16 cellular contexts compared by ENCODE assay signal in genomic region chr15:69806287-69806915, GRCh38.
A peak's percentile ranks its signal among the peaks of the same experiment; 100 is the strongest.
DNase-seq lines count a peak whose midpoint lies in the region; ATAC-seq and TF ChIP-seq lines count a peak whose summit lies in the region.
"Had no signal": no experiment of that assay in that cellular context is flagged by ENCODE, and none has a peak within 500 bp of the region (broad histone marks: within the 10 kb centered on the region; RNA-seq: fewer than 3 reads in every experiment).

No MANE protein-coding gene starts in this region.

- H3K27ac Mint-ChIP-seq in nephron: peak overlapping the region in 2 of 3 experiments; percentile 13 to 31
- H3K27ac Mint-ChIP-seq in CD4-positive, alpha-beta memory T cell: no peak overlapping the region
- no peak overlapping the region for H3K27ac Mint-ChIP-seq in activated CD4-positive, alpha-beta T cell treated with anti-CD3 and anti-CD28 coated beads for 36 hours

- H3K4me3 ChIP-seq in H7 (ENCODE audit: insufficient read depth, low read depth, low read length) (no peak overlapping the region), OCI-LY1 (ENCODE audit: low read depth, low read length, poor library complexity, severe bottlenecking) (no peak overlapping the region), mammary epithelial cell (replicated peaks in 1 of 3; ENCODE audit: insufficient read depth in 1 of 3, low read depth in 2 of 3, low read length in 3 of 3) (no peak overlapping the region)
- H3K4me3 ChIP-seq in CD4-positive, alpha-beta memory T cell (ENCODE audit: low read length in 2 of 2): no peak overlapping the region
- H3K4me3 ChIP-seq: GM12878 had no signal

- no TSS peak for BruUV-seq in mammary epithelial cell (replicated peaks; lab: Mats Ljungman, UMichigan)

- TF ChIP-seq CTCF in OCI-LY1 (IDR thresholded peaks at IDR 0.05; ENCODE audit: low read length): peak; percentile 33; the same call in 1 of the 2 replicates
- no peak for TF ChIP-seq CTCF in nephron (IDR thresholded peaks at IDR 0.05; ENCODE audit: unreplicated experiment in 3 of 3)
- TF ChIP-seq CTCF in mammary epithelial cell (conservative IDR thresholded peaks at IDR 0.05 in 1 of 2, IDR thresholded peaks at IDR 0.05 in 1 of 2; ENCODE audit: extremely low read depth in 1 of 2, insufficient read depth in 1 of 2, low read depth in 1 of 2, low read length in 2 of 2): no peak

- no peak for ATAC-seq in activated CD4-positive, alpha-beta T cell treated with anti-CD3 and anti-CD28 coated beads for 36 hours
- ATAC-seq: GM12878, HCT116, PC-3 had no signal

- H3K27ac ChIP-seq in OCI-LY1 (ENCODE audit: low read depth, low read length, poor library complexity, severe bottlenecking) (no peak overlapping the region), mammary epithelial cell (ENCODE audit: insufficient read depth, low read depth, low read length) (no peak overlapping the region)
- no peak overlapping the region for H3K27ac ChIP-seq in CD4-positive, alpha-beta memory T cell (ENCODE audit: low read depth, low read length)

- peaks cover 3% of the 10 kb centered on the region for H3K36me3 Mint-ChIP-seq in nephron (ENCODE audit: low read depth)
- no peaks in the 10 kb centered on the region for H3K36me3 Mint-ChIP-seq in CD4-positive, alpha-beta memory T cell
- H3K36me3 Mint-ChIP-seq in activated CD4-positive, alpha-beta T cell treated with anti-CD3 and anti-CD28 coated beads for 36 hours (ENCODE audit: low read depth): no peaks in the 10 kb centered on the region

- no peaks in the 10 kb centered on the region for H3K36me3 ChIP-seq in H7 (replicated peaks; ENCODE audit: control insufficient read depth, insufficient read depth, low read length)
- H3K36me3 ChIP-seq in OCI-LY1 (ENCODE audit: insufficient read depth, low read length): no peaks in the 10 kb centered on the region
- H3K36me3 ChIP-seq in CD4-positive, alpha-beta memory T cell (ENCODE audit: insufficient read depth, low read length): no peaks in the 10 kb centered on the region
- H3K36me3 ChIP-seq in mammary epithelial cell (ENCODE audit: insufficient read depth, low read length): no peaks in the 10 kb centered on the region

- H3K4me1 ChIP-seq in OCI-LY1 (ENCODE audit: insufficient read depth, low read length, severe bottlenecking): peaks cover 13% of the 10 kb centered on the region
- H3K4me1 ChIP-seq in CD4-positive, alpha-beta memory T cell (ENCODE audit: insufficient read depth, low read length): no peaks in the 10 kb centered on the region
- no peaks in the 10 kb centered on the region for H3K4me1 ChIP-seq in mammary epithelial cell (ENCODE audit: insufficient read depth, low read length)

- H3K27me3 Mint-ChIP-seq in nephron (ENCODE audit: low read depth): peaks cover 26% of the 10 kb centered on the region
- H3K27me3 Mint-ChIP-seq in CD4-positive, alpha-beta memory T cell: peaks cover 3 to 5% of the 10 kb centered on the region in 2 donors
- no peaks in the 10 kb centered on the region for H3K27me3 Mint-ChIP-seq in activated CD4-positive, alpha-beta T cell treated with anti-CD3 and anti-CD28 coated beads for 36 hours

- H3K9me3 ChIP-seq in OCI-LY1 (ENCODE audit: low read length): no peaks in the 10 kb centered on the region
- H3K9me3 ChIP-seq in CD4-positive, alpha-beta memory T cell (ENCODE audit: control insufficient read depth in 1 of 2, low read length in 2 of 2): no peaks in the 10 kb centered on the region
- H3K9me3 ChIP-seq in mammary epithelial cell (replicated peaks; ENCODE audit: insufficient read depth, low read length): no peaks in the 10 kb centered on the region

- peak; percentile 29 for DNase-seq in CMK (ENCODE audit: low read depth)
- peak; percentile 58 for DNase-seq in H7
- no peak for DNase-seq in CD4-positive, alpha-beta memory T cell
- DNase-seq in mammary epithelial cell: no peak
- DNase-seq in activated CD4-positive, alpha-beta T cell treated with anti-CD3 and anti-CD28 coated beads for 36 hours: no peak
- DNase-seq: COR-L47, DMS153, Kasumi-1, NCI-H1436, NCI-H2029 treated with DMSO at 0.1 percent for 48 hours, NCI-H510A, PC-3 had no signal

- intact Hi-C loops in CD4-positive, alpha-beta memory T cell (cut with micrococcal nuclease): no loop called here
- intact Hi-C loops in mammary epithelial cell (cut with micrococcal nuclease): no loop called here
- intact Hi-C loops in activated CD4-positive, alpha-beta T cell treated with anti-CD3 and anti-CD28 coated beads for 36 hours (cut with DNase I, micrococcal nuclease): no loop called here

- POLR2A ChIA-PET in CD4-positive, alpha-beta memory T cell (lab: Charles Lee; ENCODE audit: partially characterized antibody): no interaction called here
- POLR2A ChIA-PET in activated CD4-positive, alpha-beta T cell treated with anti-CD3 and anti-CD28 coated beads for 36 hours (lab: Charles Lee): no interaction called here

- H3K9ac ChIP-seq in OCI-LY1 (ENCODE audit: low read length) (no peak overlapping the region), mammary epithelial cell (ENCODE audit: insufficient read depth, low read length) (no peak overlapping the region)

- H3K4me2 ChIP-seq in OCI-LY1 (ENCODE audit: low read length) (no peak overlapping the region), mammary epithelial cell (ENCODE audit: insufficient read depth, low read depth, low read length) (no peak overlapping the region)

- no peaks in the 10 kb centered on the region for H4K20me1 ChIP-seq in OCI-LY1 (ENCODE audit: insufficient read depth, low read length)
- H4K20me1 ChIP-seq in mammary epithelial cell (ENCODE audit: insufficient read depth, low read length): no peaks in the 10 kb centered on the region

- H2AFZ ChIP-seq in OCI-LY1 (ENCODE audit: low read length) (no peak overlapping the region), mammary epithelial cell (ENCODE audit: low read depth, low read length) (no peak overlapping the region)

- no peaks in the 10 kb centered on the region for H3F3A ChIP-seq in OCI-LY1 (ENCODE audit: insufficient read depth, low read length)

- 89% methylated on average over 10 of the region's 10 CpGs for whole genome bisulfite sequencing in mammary epithelial cell (ENCODE audit: low coverage, missing lambda C conversion rate)

- in situ Hi-C loops in mammary epithelial cell (cut with MboI; ENCODE audit: low sequenced_read_pairs in 2 of 2): no loop called here

- CTCF ChIA-PET in CD4-positive, alpha-beta memory T cell (lab: Charles Lee; ENCODE audit: partially characterized antibody): no interaction called here
- CTCF ChIA-PET in mammary epithelial cell (lab: Charles Lee; ENCODE audit: low non-redundant PET): no interaction called here
- CTCF ChIA-PET in activated CD4-positive, alpha-beta T cell treated with anti-CD3 and anti-CD28 coated beads for 36 hours (lab: Charles Lee): no interaction called here

- H3K4me1 Mint-ChIP-seq in nephron: peaks cover 31% of the 10 kb centered on the region
- H3K4me1 Mint-ChIP-seq in CD4-positive, alpha-beta memory T cell: peaks cover 0 to 5% (median 0%) of the 10 kb centered on the region in 4 donors
- H3K4me1 Mint-ChIP-seq in activated CD4-positive, alpha-beta T cell treated with anti-CD3 and anti-CD28 coated beads for 36 hours: peaks cover 7% of the 10 kb centered on the region

- H3K4me3 Mint-ChIP-seq in nephron: no peak overlapping the region
- H3K4me3 Mint-ChIP-seq in CD4-positive, alpha-beta memory T cell: no peak overlapping the region
- no peak overlapping the region for H3K4me3 Mint-ChIP-seq in activated CD4-positive, alpha-beta T cell treated with anti-CD3 and anti-CD28 coated beads for 36 hours

- H3K79me2 ChIP-seq in OCI-LY1 (ENCODE audit: insufficient read depth, low read length): no peaks in the 10 kb centered on the region
- H3K79me2 ChIP-seq in mammary epithelial cell (ENCODE audit: insufficient read depth, low read length): no peaks in the 10 kb centered on the region

- H3K27me3 ChIP-seq in H7 (ENCODE audit: control insufficient read depth, insufficient read depth, low read length): no peaks in the 10 kb centered on the region
- H3K27me3 ChIP-seq in OCI-LY1 (ENCODE audit: insufficient read depth, low read length): no peaks in the 10 kb centered on the region
- H3K27me3 ChIP-seq in CD4-positive, alpha-beta memory T cell (ENCODE audit: insufficient read depth, low read length): no peaks in the 10 kb centered on the region
- peaks cover 5% of the 10 kb centered on the region for H3K27me3 ChIP-seq in mammary epithelial cell (ENCODE audit: insufficient read depth, low read length)

- H3K9me3 Mint-ChIP-seq in nephron: no peaks in the 10 kb centered on the region
- no peaks in the 10 kb centered on the region for H3K9me3 Mint-ChIP-seq in CD4-positive, alpha-beta memory T cell
- H3K9me3 Mint-ChIP-seq in activated CD4-positive, alpha-beta T cell treated with anti-CD3 and anti-CD28 coated beads for 36 hours (ENCODE audit: low read depth): no peaks in the 10 kb centered on the region

- dilution Hi-C loops in mammary epithelial cell (cut with HindIII; ENCODE audit: low sequenced_read_pairs): loop anchor here (5.0 kb wide), 1 partner anchor 36 kb away; no protein-coding TSS in a partner anchor

- H3K9me2 ChIP-seq in OCI-LY1 (ENCODE audit: low read depth, low read length): no peaks in the 10 kb centered on the region

Comparison
In these comparisons a context has a peak if more than half of its experiments do, and no peak if none do; other contexts are left out.
1. DNase-seq: peak in CMK (single experiment) and H7 (single experiment); none in CD4-positive, alpha-beta memory T cell (0 of 5), mammary epithelial cell (single experiment) and activated CD4-positive, alpha-beta T cell treated with anti-CD3 and anti-CD28 coated beads for 36 hours (single experiment).
2. H3K27ac Mint-ChIP-seq: peak in nephron (2 of 3); none in CD4-positive, alpha-beta memory T cell (0 of 7) and activated CD4-positive, alpha-beta T cell treated with anti-CD3 and anti-CD28 coated beads for 36 hours (single experiment).